ENCODE assay signal across 1 cellular context in genomic region chr14:78667141-78667540, GRCh38.
TF ChIP-seq lines count a peak whose summit lies in the region.

No MANE protein-coding gene starts in this region.

TF ChIP-seq in HepG2, 621 proteins besides CTCF, POLR2A, EP300 and RAD21 (continued from another document):
- no peak for TF ChIP-seq SMYD3 (CRISPR knock-in tag; IDR thresholded peaks at IDR 0.05)
- TF ChIP-seq ZNF318 (CRISPR knock-in tag; IDR thresholded peaks at IDR 0.05) = no peak
- TF ChIP-seq RXRA (CRISPR knock-in tag; IDR thresholded peaks at IDR 0.05) = no peak
- no peak for TF ChIP-seq TMF1 (CRISPR knock-in tag; IDR thresholded peaks at IDR 0.05; ENCODE audit: low read depth)
